In the genomic region with DNA sequence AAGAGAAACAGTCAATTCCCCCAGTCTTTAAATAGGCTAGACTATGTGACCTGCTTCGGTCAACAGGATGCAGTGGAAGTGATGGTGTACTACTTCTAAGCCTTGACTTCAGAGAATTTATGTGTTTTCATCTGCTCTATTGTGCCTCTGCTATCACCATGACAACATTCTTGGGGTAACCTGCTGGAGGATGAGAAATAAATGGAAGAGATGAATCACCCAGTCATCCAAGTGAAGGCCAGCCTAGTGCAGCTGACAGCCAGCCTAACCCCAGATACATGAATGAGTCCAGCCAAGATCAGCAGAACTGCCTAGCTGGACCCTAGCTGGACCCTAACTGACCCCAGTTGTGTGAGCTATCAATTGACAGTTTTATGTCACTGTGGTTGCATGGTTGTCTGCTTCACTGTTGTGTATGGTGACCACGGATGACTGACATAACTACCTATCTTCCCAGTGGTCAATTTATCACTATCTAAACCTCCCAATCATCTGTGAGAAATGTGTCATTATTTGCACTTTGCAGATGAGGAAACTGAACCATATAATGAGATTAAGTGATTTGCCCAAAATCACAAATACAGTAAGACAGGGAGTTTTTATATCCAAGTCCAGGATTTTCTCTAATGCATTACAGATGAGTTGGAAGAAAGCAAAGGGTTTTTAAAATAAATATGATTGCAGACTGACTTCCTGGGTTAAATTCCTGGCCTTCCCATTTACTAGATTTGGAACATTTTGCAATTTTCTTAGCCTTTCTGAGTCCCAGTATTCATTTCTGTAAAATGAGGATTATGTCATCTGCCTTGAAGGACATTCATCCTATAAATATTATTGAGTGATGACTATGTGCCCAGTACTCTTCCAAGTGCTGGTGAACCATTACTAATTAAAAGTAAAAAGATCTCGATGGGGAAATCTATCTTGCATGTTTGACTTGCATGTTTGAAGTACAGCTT, we compare ENCODE assay signal across 11 cellular contexts.
DNase-seq lines count a peak whose midpoint lies in the region; ATAC-seq and TF ChIP-seq lines count a peak whose summit lies in the region.
"Had no signal": no experiment of that assay in that cellular context is flagged by ENCODE, and none has a peak within 500 bp of the region (broad histone marks: within the 10 kb centered on the region; RNA-seq: fewer than 3 reads in every experiment).

No MANE protein-coding gene starts in this region.

- no peak for TF ChIP-seq POLR2A in sigmoid colon (IDR thresholded peaks at IDR 0.05)

- H3K27ac ChIP-seq in sigmoid colon = peak overlapping the region; percentile 22 to 50 (median 37)
- H3K27ac ChIP-seq: SJCRH30 had no signal

- 62 to 74% methylated on average over 3 of the region's 3 CpGs for WGBS in sigmoid colon, 2 donors

- ATAC-seq in HG02970 (IDR thresholded peaks at IDR 0.05; ENCODE audit: low FRiP score, unreplicated experiment) (no peak), GM21717 (IDR thresholded peaks at IDR 0.05; ENCODE audit: unreplicated experiment) (no peak)

- H3K27me3 ChIP-seq in sigmoid colon = no peaks in the 10 kb centered on the region

- H3K9me3 ChIP-seq in sigmoid colon = no peaks in the 10 kb centered on the region
- H3K9me3 ChIP-seq: SJCRH30 had no signal

- TF ChIP-seq CTCF in sigmoid colon (IDR thresholded peaks at IDR 0.05) = no peak

- H3K4me3 ChIP-seq in sigmoid colon = no peak overlapping the region
- H3K4me3 ChIP-seq: SJCRH30 had no signal

- DNase-seq in GM03348 (ENCODE audit: low spot score) (peak; percentile 60), SW480 (ENCODE audit: low spot score) (peak; percentile 11), fibroblast of peridontal ligament (ENCODE audit: extremely low read depth) (peak; percentile 96), sigmoid colon (no peak), NCI-H146 treated with DMSO at 0.1 percent for 48 hours (lab: John Stamatoyannopoulos, UW; ENCODE audit: unreplicated experiment) (no peak), islet precursor cell (no peak)
- DNase-seq: activated CD4-positive, alpha-beta T cell treated with anti-CD3 and anti-CD28 coated beads, Interleukin-2, amount 50 U/mL, for 1 hour; NCI-H2171; SJCRH30 had no signal

- intact Hi-C loops in sigmoid colon (cut with DNase I) = no loop called here

- peaks cover 0 to 8% (median 0%) of the 10 kb centered on the region in 4 donors for H3K4me1 ChIP-seq in sigmoid colon
- H3K4me1 ChIP-seq: SJCRH30 had no signal

- no peaks in the 10 kb centered on the region for H3K36me3 ChIP-seq in sigmoid colon
- H3K36me3 ChIP-seq: SJCRH30 had no signal

- no peak for TF ChIP-seq EP300 in sigmoid colon (IDR thresholded peaks at IDR 0.05)

Comparison
In these comparisons a context has a peak if more than half of its experiments do, and no peak if none do; other contexts are left out.
1. DNase-seq: peak in GM03348 (single experiment), SW480 (single experiment) and fibroblast of peridontal ligament (single experiment); none in sigmoid colon (single experiment), NCI-H146 treated with DMSO at 0.1 percent for 48 hours (single experiment) and islet precursor cell (single experiment).